Comparison of ENCODE assay signal across 1 cellular context in genomic region chr5:172828911-172829431, GRCh38.
A peak's percentile ranks its signal among the peaks of the same experiment; 100 is the strongest.
TF ChIP-seq lines count a peak whose summit lies in the region.

No MANE protein-coding gene starts in this region.

TF ChIP-seq in HEK293, 187 proteins besides CTCF, POLR2A, EP300 and RAD21 (continued from another document):
- TF ChIP-seq ZNF704 (tag by site-specific recombination; IDR thresholded peaks at IDR 0.05) (no peak), ZBTB7A (tag by site-specific recombination; IDR thresholded peaks at IDR 0.05; ENCODE audit: low read depth) (no peak), ZNF146 (tag by site-specific recombination; IDR thresholded peaks at IDR 0.05) (no peak), ZNF324 (tag by site-specific recombination; IDR thresholded peaks at IDR 0.05) (no peak), INSM2 (tag by site-specific recombination; IDR thresholded peaks at IDR 0.05) (no peak), KLF8 (tag by site-specific recombination; IDR thresholded peaks at IDR 0.05) (no peak), ZNF335 (tag by site-specific recombination; conservative IDR thresholded peaks at IDR 0.05) (no peak), ZNF175 (tag by site-specific recombination; IDR thresholded peaks at IDR 0.05) (no peak), BCL11A (tag by site-specific recombination; IDR thresholded peaks at IDR 0.05; ENCODE audit: low read depth) (no peak), ZIC2 (tag by site-specific recombination; IDR thresholded peaks at IDR 0.05) (peak; percentile 87), ZNF585B (tag by site-specific recombination; IDR thresholded peaks at IDR 0.05) (no peak), ZNF354C (tag by site-specific recombination; IDR thresholded peaks at IDR 0.05; ENCODE audit: borderline replicate concordance, low read depth) (no peak), ZNF513 (tag by site-specific recombination; IDR thresholded peaks at IDR 0.05) (no peak), SP3 (tag by site-specific recombination; IDR thresholded peaks at IDR 0.05) (no peak), ZNF366 (tag by site-specific recombination; conservative IDR thresholded peaks at IDR 0.05) (no peak), ZNF239 (tag by site-specific recombination; IDR thresholded peaks at IDR 0.05) (no peak), WT1 (tag by site-specific recombination; IDR thresholded peaks at IDR 0.05) (peak; percentile 69), ZNF302 (tag by site-specific recombination; IDR thresholded peaks at IDR 0.05; ENCODE audit: low read depth) (no peak), ZNF148 (tag by site-specific recombination; IDR thresholded peaks at IDR 0.05; ENCODE audit: borderline replicate concordance) (no peak), EGR2 (tag by site-specific recombination; IDR thresholded peaks at IDR 0.05; ENCODE audit: low read depth) (0 out of 2 replicates have a peak, but pooled peaks have one; percentile 22), ZFHX2 (tag by site-specific recombination; conservative IDR thresholded peaks at IDR 0.05) (peak; percentile 59), GLIS1 (tag by site-specific recombination; IDR thresholded peaks at IDR 0.05) (peak; percentile 93), ZFP69B (tag by site-specific recombination; IDR thresholded peaks at IDR 0.05) (no peak), SALL2 (tag by site-specific recombination; IDR thresholded peaks at IDR 0.05; ENCODE audit: borderline replicate concordance) (no peak), ZNF629 (tag by site-specific recombination; IDR thresholded peaks at IDR 0.05) (no peak), ELK4 (IDR thresholded peaks at IDR 0.05; ENCODE audit: borderline replicate concordance, low read depth, low read length) (no peak), ZNF391 (tag by site-specific recombination; IDR thresholded peaks at IDR 0.05; ENCODE audit: borderline replicate concordance, low read depth) (no peak), ZNF404 (tag by site-specific recombination; IDR thresholded peaks at IDR 0.05) (no peak), PRDM6 (tag by site-specific recombination; IDR thresholded peaks at IDR 0.05) (no peak), ZNF112 (tag by site-specific recombination; IDR thresholded peaks at IDR 0.05) (no peak), BCL6B (tag by site-specific recombination; IDR thresholded peaks at IDR 0.05) (no peak), ZNF580 (tag by site-specific recombination; IDR thresholded peaks at IDR 0.05) (no peak), ZNF394 (tag by site-specific recombination; IDR thresholded peaks at IDR 0.05; ENCODE audit: borderline replicate concordance) (no peak), ZNF184 (tag by site-specific recombination; IDR thresholded peaks at IDR 0.05) (no peak), HOXA7 (CRISPR knock-in tag; IDR thresholded peaks at IDR 0.05; ENCODE audit: borderline replicate concordance) (no peak)
